In the genomic region with DNA sequence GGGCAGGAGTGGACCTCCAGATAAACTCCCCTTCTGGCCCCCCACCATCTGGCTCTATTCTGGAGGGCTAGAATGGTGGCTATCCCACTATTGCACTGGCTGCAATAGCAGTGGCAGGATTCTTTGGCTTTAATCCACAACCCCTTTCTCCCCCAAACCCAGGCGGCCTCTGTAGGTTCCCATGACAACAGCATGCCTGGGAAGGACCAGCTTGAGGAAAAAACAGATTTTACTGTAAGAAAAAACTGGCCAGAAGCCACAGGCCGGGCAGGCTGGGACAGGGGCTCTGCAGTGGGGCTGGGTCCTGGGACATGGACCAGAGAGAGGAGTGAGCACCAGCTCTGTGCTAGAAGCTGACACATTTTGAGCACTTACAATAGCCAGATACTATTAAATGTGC, we compare ENCODE assay signal across 29 cellular contexts. TPM values are rescaled to one million over a fixed set of nuclear protein-coding genes. Genes with fewer than 3 reads are reported as not detected.
"Had no signal": no experiment of that assay in that cellular context is flagged by ENCODE, and none has a peak within 500 bp of the region (broad histone marks: within the 10 kb centered on the region; RNA-seq: fewer than 3 reads in every experiment).

No MANE protein-coding gene starts in this region.

- ATAC-seq: activated CD4-positive, alpha-beta T cell treated with anti-CD3 and anti-CD28 coated beads for 36 hours; activated naive CD4-positive, alpha-beta T cell treated with anti-CD3 and anti-CD28 coated beads, Interleukin-2, amount 50 U/mL, for 72 hours; activated T-helper 17 cell treated with anti-CD3 and anti-CD28 coated beads, Interleukin-2, amount 50 U/mL, for 72 hours; effector memory CD8-positive, alpha-beta T cell; left ventricle myocardium superior; right lobe of liver; stimulated activated naive CD8-positive, alpha-beta T cell treated with anti-CD3 and anti-CD28 coated beads, Interleukin-15, amount 100 ng/mL, for 72 hours had no signal

- H3K27ac ChIP-seq: dorsolateral prefrontal cortex, right lobe of liver, tibial nerve had no signal

- H3K9me3 ChIP-seq: mucosa of descending colon, right lobe of liver, tibial nerve had no signal

- H3K36me3 ChIP-seq: right lobe of liver, tibial nerve had no signal

- H3K27me3 ChIP-seq: dorsolateral prefrontal cortex, right lobe of liver, tibial nerve had no signal

- H3K4me3 ChIP-seq: dorsolateral prefrontal cortex, mucosa of descending colon, right lobe of liver, skin epidermis, tibial nerve had no signal

- FAIRE-seq: colon, endothelial cell of umbilical vein, frontal cortex, urothelium cell line had no signal

- DNase-seq: activated B cell treated with CpG ODN at 0.5 μM for 24 hours; activated CD4-positive, alpha-beta T cell treated with anti-CD3 and anti-CD28 coated beads for 36 hours; activated CD4-positive, alpha-beta T cell treated with anti-CD3 and anti-CD28 coated beads, Interleukin-2, amount 50 U/mL, for 4 hours; activated CD8-positive, alpha-beta memory T cell treated with anti-CD3 and anti-CD28 coated beads for 24 hours; activated CD8-positive, alpha-beta memory T cell treated with anti-CD3 and anti-CD28 coated beads, Interleukin-2, amount 50 U/mL, for 4 hours; activated T-cell treated with anti-CD3 and anti-CD28 coated beads, Interleukin-2, amount 50 U/mL, for 24 hours; aorta; dorsolateral prefrontal cortex; effector memory CD8-positive, alpha-beta T cell; glutamatergic neuron; hippocampal formation; kidney glomerular epithelial cell; left ventricle myocardium superior; mucosa of descending colon; nephron progenitor cell; nucleus accumbens; right lobe of liver; stimulated activated CD4-positive, alpha-beta T cell treated with anti-CD3 and anti-CD28 coated beads, Interleukin-1b, Interleukin-23, amount 100 ng/mL, for 48 hours; stimulated activated naive CD8-positive, alpha-beta T cell treated with anti-CD3 and anti-CD28 coated beads, Interleukin-15, amount 100 ng/mL, for 72 hours; T-helper 9 cell had no signal

RNA-seq across cellular contexts. Expression of a gene that starts 30.6 kb away (rescaled TPM):
- total RNA-seq: activated B cell treated with CpG ODN at 0.5 μM for 24 hours; activated CD4-positive, alpha-beta T cell treated with anti-CD3 and anti-CD28 coated beads for 36 hours; activated naive CD4-positive, alpha-beta T cell treated with anti-CD3 and anti-CD28 coated beads, Interleukin-2, amount 50 U/mL, for 72 hours; activated T-helper 17 cell treated with anti-CD3 and anti-CD28 coated beads, Interleukin-2, amount 50 U/mL, for 72 hours had no signal

RNA-seq across cellular contexts. Expression of a gene that starts 50.0 kb away (rescaled TPM):
- total RNA-seq: activated B cell treated with CpG ODN at 0.5 μM for 24 hours; activated CD4-positive, alpha-beta T cell treated with anti-CD3 and anti-CD28 coated beads for 36 hours; activated naive CD4-positive, alpha-beta T cell treated with anti-CD3 and anti-CD28 coated beads, Interleukin-2, amount 50 U/mL, for 72 hours; activated T-helper 17 cell treated with anti-CD3 and anti-CD28 coated beads, Interleukin-2, amount 50 U/mL, for 72 hours; esophagus mucosa; frontal cortex; left ventricle myocardium superior had no signal
- polyA plus RNA-seq: aorta had no signal
